9 cellular contexts compared by ENCODE assay signal in the genomic region with DNA sequence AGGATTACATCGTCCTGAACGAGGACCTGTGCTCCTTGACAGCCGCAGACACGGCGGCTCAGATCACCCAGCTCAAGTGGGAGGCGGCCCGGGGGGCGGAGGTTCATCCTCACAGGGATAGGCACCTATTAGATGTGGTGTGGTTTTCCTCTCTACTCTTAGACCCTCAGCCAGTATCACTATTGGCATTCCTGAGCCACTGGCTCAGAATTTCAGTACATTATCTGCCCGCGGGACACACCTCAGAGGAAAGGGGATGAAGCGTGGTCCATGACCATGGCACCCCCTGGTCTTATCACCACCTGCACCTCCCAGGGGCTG. TPM values are rescaled to one million over a fixed set of nuclear protein-coding genes. Genes with fewer than 3 reads are reported as not detected.
DNase-seq lines count a peak whose midpoint lies in the region; ATAC-seq lines count a peak whose summit lies in the region.
"Had no signal": no experiment of that assay in that cellular context is flagged by ENCODE, and none has a peak within 500 bp of the region (broad histone marks: within the 10 kb centered on the region; RNA-seq: fewer than 3 reads in every experiment).

No MANE protein-coding gene starts in this region.

- ATAC-seq in HG03280 (IDR thresholded peaks at IDR 0.05; ENCODE audit: unreplicated experiment) (peak; percentile 9), HG02763 (IDR thresholded peaks at IDR 0.05; ENCODE audit: unreplicated experiment) (no peak)
- ATAC-seq in natural killer cell treated with Interleukin-12 subunit alpha and Interleukin-12 subunit beta and Interleukin-15 and Interleukin-18, amount 100 ng/mL, for 72 hours = peak in 1 of 2 donors; percentile 2

- H3K27me3 ChIP-seq in duodenal mucosa (ENCODE audit: control insufficient read depth in 1 of 2, insufficient read depth in 2 of 2, low read length in 2 of 2) = peaks cover 9 to 10% of the 10 kb centered on the region in 2 donors

- H3K27me3 Mint-ChIP-seq in natural killer cell treated with Interleukin-12 subunit alpha and Interleukin-12 subunit beta and Interleukin-15 and Interleukin-18, amount 100 ng/mL, for 72 hours = peaks cover 26 to 29% of the 10 kb centered on the region in 2 donors

- H3K27ac Mint-ChIP-seq in natural killer cell treated with Interleukin-12 subunit alpha and Interleukin-12 subunit beta and Interleukin-15 and Interleukin-18, amount 100 ng/mL, for 72 hours = peak overlapping the region in 1 of 2 donors; percentile 42

- peaks cover 14 to 16% of the 10 kb centered on the region in 2 donors for H3K4me1 Mint-ChIP-seq in natural killer cell treated with Interleukin-12 subunit alpha and Interleukin-12 subunit beta and Interleukin-15 and Interleukin-18, amount 100 ng/mL, for 72 hours (ENCODE audit: low read depth in 2 of 2)

- no peaks in the 10 kb centered on the region for H3K36me3 ChIP-seq in duodenal mucosa (ENCODE audit: control insufficient read depth in 1 of 2, insufficient read depth in 2 of 2, low read length in 2 of 2)
- H3K36me3 ChIP-seq: WERI-Rb-1 had no signal

- peak; percentile 15 for DNase-seq in 8988T
- DNase-seq in natural killer cell treated with Interleukin-12 subunit alpha and Interleukin-12 subunit beta and Interleukin-15 and Interleukin-18, amount 100 ng/mL, for 72 hours (ENCODE audit: low spot score) = no peak
- no peak for DNase-seq in OCI-M2 (lab: John Stamatoyannopoulos, UW; ENCODE audit: unreplicated experiment)
- DNase-seq in NCI-H526 (lab: John Stamatoyannopoulos, UW) = no peak
- DNase-seq in Kasumi-1 (lab: John Stamatoyannopoulos, UW) = no peak
- DNase-seq: WERI-Rb-1 had no signal

- no peak overlapping the region for H3K9ac ChIP-seq in duodenal mucosa (ENCODE audit: low read depth in 1 of 2, low read length in 2 of 2)

- H3K9me3 ChIP-seq in duodenal mucosa (ENCODE audit: control insufficient read depth in 1 of 2, low read length in 2 of 2) = no peaks in the 10 kb centered on the region

- H3K4me1 ChIP-seq in duodenal mucosa (ENCODE audit: control insufficient read depth in 1 of 2, insufficient read depth in 2 of 2, low read length in 2 of 2) = peaks cover 0 to 5% of the 10 kb centered on the region in 2 donors

- H3K36me3 Mint-ChIP-seq in natural killer cell treated with Interleukin-12 subunit alpha and Interleukin-12 subunit beta and Interleukin-15 and Interleukin-18, amount 100 ng/mL, for 72 hours = peaks cover 4% of the 10 kb centered on the region

- no peak overlapping the region for H3K27ac ChIP-seq in duodenal mucosa (ENCODE audit: low read depth, low read length)
- H3K27ac ChIP-seq: WERI-Rb-1 had no signal

- H3K9me3 Mint-ChIP-seq in natural killer cell treated with Interleukin-12 subunit alpha and Interleukin-12 subunit beta and Interleukin-15 and Interleukin-18, amount 100 ng/mL, for 72 hours = peaks cover 4% of the 10 kb centered on the region

- peak overlapping the region; percentile 68 to 80 for H3K4me3 ChIP-seq in duodenal mucosa (ENCODE audit: low read depth in 1 of 2, low read length in 2 of 2)

- H3K4me3 Mint-ChIP-seq in natural killer cell treated with Interleukin-12 subunit alpha and Interleukin-12 subunit beta and Interleukin-15 and Interleukin-18, amount 100 ng/mL, for 72 hours = peak overlapping the region; percentile 80

RNA-seq across cellular contexts. Expression of a gene that starts 34.6 kb away (rescaled TPM):
- total RNA-seq in natural killer cell treated with Interleukin-12 subunit alpha and Interleukin-12 subunit beta and Interleukin-15 and Interleukin-18, amount 100 ng/mL, for 72 hours = 1 to 10 TPM; 2.8 to 3.3 TPM
